Comparison of ENCODE assay signal across 19 cellular contexts in the genomic region with DNA sequence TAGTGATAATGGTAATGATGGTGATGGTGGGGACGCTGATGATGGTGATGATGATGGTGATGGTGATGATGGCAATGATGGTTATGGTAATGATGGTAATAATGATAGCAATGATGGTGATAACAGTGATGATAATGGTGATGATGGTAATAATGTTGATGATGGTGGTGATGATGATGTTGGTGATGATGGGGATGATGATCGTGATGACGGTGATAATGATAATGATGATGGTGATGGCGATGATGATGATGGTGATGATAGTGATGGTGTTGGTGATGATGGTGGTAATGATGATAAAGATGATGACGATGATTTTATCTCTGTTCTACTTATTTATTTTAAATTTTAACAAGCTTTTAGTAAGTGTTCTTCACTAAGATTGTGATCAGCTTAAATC.
DNase-seq lines count a peak whose midpoint lies in the region; ATAC-seq, FAIRE-seq and TF ChIP-seq lines count a peak whose summit lies in the region.
"Had no signal": no experiment of that assay in that cellular context is flagged by ENCODE, and none has a peak within 500 bp of the region (broad histone marks: within the 10 kb centered on the region; RNA-seq: fewer than 3 reads in every experiment).

No MANE protein-coding gene starts in this region.

- H3K36me3 ChIP-seq in H1 (ENCODE audit: control insufficient read depth in 2 of 4, insufficient read depth in 4 of 4, low read length in 3 of 4) (no peaks in the 10 kb centered on the region), neuronal stem cell (replicated peaks in 1 of 2; ENCODE audit: control insufficient read depth in 2 of 2, insufficient read depth in 2 of 2, low read length in 2 of 2) (no peaks in the 10 kb centered on the region)

- TF ChIP-seq EP300 in A549 (IDR thresholded peaks at IDR 0.05) (no peak), H1 (IDR thresholded peaks at IDR 0.05; ENCODE audit: borderline replicate concordance in 1 of 2, low read depth in 2 of 2, low read length in 2 of 2) (no peak)

- H3K14ac ChIP-seq in H1 (ENCODE audit: insufficient read length) (no peak overlapping the region), neuronal stem cell (ENCODE audit: low read length) (no peak overlapping the region)

- H3K4me1 ChIP-seq in A549, result no peaks in the 10 kb centered on the region
- no peaks in the 10 kb centered on the region for H3K4me1 ChIP-seq in H1 (replicated peaks in 1 of 4; ENCODE audit: control insufficient read depth in 3 of 4, insufficient read depth in 4 of 4, low read length in 3 of 4)
- no peaks in the 10 kb centered on the region for H3K4me1 ChIP-seq in neuronal stem cell (ENCODE audit: control insufficient read depth in 2 of 2, insufficient read depth in 1 of 2, low read depth in 1 of 2, low read length in 2 of 2)

- H2BK5ac ChIP-seq in H1 (ENCODE audit: low read depth, low read length) (no peak overlapping the region), neuronal stem cell (ENCODE audit: low read length) (no peak overlapping the region)

- 30% methylated on average over 5 of the region's 5 CpGs for WGBS in A549 (ENCODE audit: missing lambda C conversion rate)
- 93% methylated on average over 5 of the region's 5 CpGs; no CpG with 5 or more reads in 1 of the 2 experiments for WGBS in H1 (ENCODE audit: extremely low coverage in 1 of 2, insufficient coverage in 1 of 2, insufficient read length in 1 of 2, insufficient replicate concordance in 2 of 2, low coverage in 1 of 2, low lambda C conversion rate in 2 of 2, missing lambda C conversion rate in 1 of 2), 2 experiments
- 100% methylated on average over 2 of the region's 5 CpGs; no CpG with 5 or more reads in 1 of the 2 donors for WGBS in neuronal stem cell (ENCODE audit: extremely low coverage in 2 of 2, insufficient read length in 2 of 2, insufficient replicate concordance in 1 of 2), 2 donors

- no peak for TF ChIP-seq CTCF in A549 (IDR thresholded peaks at IDR 0.05)
- TF ChIP-seq CTCF in H1 (IDR thresholded peaks at IDR 0.05; ENCODE audit: control extremely low read depth in 1 of 3, insufficient read depth in 1 of 3, low read depth in 1 of 3, low read length in 3 of 3), result no peak

- H4K91ac ChIP-seq in H1 (replicated peaks; ENCODE audit: insufficient read length, low read length) (no peak overlapping the region), neuronal stem cell (ENCODE audit: low read depth, low read length, poor library complexity) (no peak overlapping the region)

- CTCF ChIA-PET in A549 (lab: Yijun Ruan, JAX), result no interaction called here
- CTCF ChIA-PET in H1 (lab: Charles Lee; ENCODE audit: partially characterized antibody), result no interaction called here

- TF ChIP-seq POLR2A in A549 (IDR thresholded peaks at IDR 0.05; ENCODE audit: low read length) (no peak), GM12891 (IDR thresholded peaks at IDR 0.05; ENCODE audit: low read depth, low read length) (no peak), H1 (IDR thresholded peaks at IDR 0.05; ENCODE audit: control extremely low read depth in 1 of 2, low read depth in 2 of 2, low read length in 2 of 2) (no peak)

- H4K5ac ChIP-seq in H1 (ENCODE audit: insufficient read length, low read depth, low read length), result no peak overlapping the region

- no peak for ATAC-seq in A549
- ATAC-seq in GM21360 (IDR thresholded peaks at IDR 0.05; ENCODE audit: unreplicated experiment), result no peak
- ATAC-seq: GM23338 had no signal

- H3K18ac ChIP-seq in H1 (ENCODE audit: extremely low read depth, low read length) (no peak overlapping the region), neuronal stem cell (ENCODE audit: low read length) (no peak overlapping the region)

- H3K9me3 ChIP-seq in A549, result no peaks in the 10 kb centered on the region
- H3K9me3 ChIP-seq in H1 (ENCODE audit: insufficient read depth in 2 of 2, low read depth in 1 of 2, low read length in 1 of 2), result no peaks in the 10 kb centered on the region
- no peaks in the 10 kb centered on the region for H3K9me3 ChIP-seq in neuronal stem cell (replicated peaks in 1 of 2; ENCODE audit: control insufficient read depth in 2 of 2, insufficient read depth in 1 of 2, low read depth in 1 of 2, low read length in 2 of 2)

- H3K9ac ChIP-seq in H1 (replicated peaks in 1 of 4; ENCODE audit: extremely low read depth in 1 of 4, low read depth in 3 of 4, low read length in 3 of 4) (no peak overlapping the region), neuronal stem cell (ENCODE audit: low read depth, low read length, poor library complexity) (no peak overlapping the region)

- H3K27ac ChIP-seq in A549 (no peak overlapping the region), H1 (ENCODE audit: low read depth, low read length) (no peak overlapping the region), neuronal stem cell (replicated peaks; ENCODE audit: low read length) (no peak overlapping the region)

- H3K79me2 ChIP-seq in H1 (ENCODE audit: control insufficient read depth in 1 of 2, insufficient read depth in 2 of 2, low read length in 2 of 2), result no peaks in the 10 kb centered on the region

- peaks cover 2% of the 10 kb centered on the region; the same call in 1 of the 2 replicates for H3K23me2 ChIP-seq in H1 (ENCODE audit: low read depth, low read length)

- H2BK12ac ChIP-seq in H1 (ENCODE audit: low read depth, low read length) (no peak overlapping the region), neuronal stem cell (ENCODE audit: low read length) (no peak overlapping the region)

- no peak for TF ChIP-seq RAD21 in A549 (conservative IDR thresholded peaks at IDR 0.05 in 1 of 2, IDR thresholded peaks at IDR 0.05 in 1 of 2)
- no peak for TF ChIP-seq RAD21 in H1 (IDR thresholded peaks at IDR 0.05 in 1 of 2, conservative IDR thresholded peaks at IDR 0.05 in 1 of 2; ENCODE audit: low read depth in 2 of 2, low read length in 2 of 2)

- no peak overlapping the region for H2BK15ac ChIP-seq in H1 (ENCODE audit: low read length)
- no peak overlapping the region for H2BK15ac ChIP-seq in neuronal stem cell (ENCODE audit: low read length)

- no peaks in the 10 kb centered on the region for H4K20me1 ChIP-seq in H1 (replicated peaks in 1 of 2; ENCODE audit: control insufficient read depth in 1 of 2, insufficient read depth in 2 of 2, low read length in 2 of 2)

- H4K8ac ChIP-seq in H1 (ENCODE audit: extremely low read depth, insufficient read depth, low read length), result no peak overlapping the region
- no peak overlapping the region for H4K8ac ChIP-seq in neuronal stem cell (ENCODE audit: low read depth, low read length)

- H2AFZ ChIP-seq in H1 (ENCODE audit: low read length) (no peak overlapping the region), neuronal stem cell (ENCODE audit: low read length) (no peak overlapping the region)
- H2AFZ ChIP-seq: GM23338 had no signal

- no peak overlapping the region for H2BK20ac ChIP-seq in H1 (ENCODE audit: low read length)

- POLR2A ChIA-PET in A549 (lab: Yijun Ruan, JAX) (no interaction called here), H1 (lab: Charles Lee; ENCODE audit: partially characterized antibody) (no interaction called here)

- DNase-seq in A549 (ENCODE audit: low read depth in 1 of 2, low spot score in 1 of 2) (no peak), GM12891 (ENCODE audit: insufficient read length, low spot score) (no peak), HTR-8/SVneo (ENCODE audit: insufficient read length, low spot score) (no peak), H1 (ENCODE audit: low read depth in 1 of 2, low spot score in 2 of 2) (no peak), neuronal stem cell (ENCODE audit: low spot score) (no peak), hippocampal formation (lab: John Stamatoyannopoulos, UW) (no peak)
- DNase-seq: 8988T; C1 segment of cervical spinal cord; Calu3; CD4-positive, alpha-beta memory T cell; COR-L47; DMS153; DND-41; HCEC 1CT had no signal

- H3K79me1 ChIP-seq in H1 (ENCODE audit: low read depth, low read length), result no peaks in the 10 kb centered on the region
- H3K79me1 ChIP-seq in neuronal stem cell (ENCODE audit: low read depth, low read length), result no peaks in the 10 kb centered on the region

- H3K27me3 ChIP-seq in H1 (replicated peaks in 1 of 4; ENCODE audit: control insufficient read depth in 3 of 4, extremely low read depth in 1 of 4, insufficient read depth in 3 of 4, low read length in 3 of 4) (no peaks in the 10 kb centered on the region), neuronal stem cell (ENCODE audit: control insufficient read depth in 3 of 3, insufficient read depth in 3 of 3, low read depth in 1 of 3, low read length in 3 of 3) (no peaks in the 10 kb centered on the region)

- H3K56ac ChIP-seq in H1 (replicated peaks; ENCODE audit: insufficient read length, low read depth, low read length), result peak overlapping the region; percentile 79

- FAIRE-seq in A549 (lab: Jason Lieb, UNC) (peak; percentile 32), GM12891 (lab: Jason Lieb, UNC) (peak; percentile 66), HTR-8/SVneo (lab: Jason Lieb, UNC) (peak; percentile 49), H1 (lab: Jason Lieb, UNC) (peak; percentile 48)
- FAIRE-seq: G401.6, GM19239, H54 had no signal

- no peak overlapping the region for H3K23ac ChIP-seq in H1 (ENCODE audit: insufficient read length)
- H3K23ac ChIP-seq in neuronal stem cell (ENCODE audit: low read depth, low read length, poor library complexity), result no peak overlapping the region

- no peak overlapping the region for H3K4me2 ChIP-seq in A549
- no peak overlapping the region for H3K4me2 ChIP-seq in H1 (ENCODE audit: insufficient read depth in 1 of 2, low read depth in 2 of 2, low read length in 2 of 2)
- H3K4me2 ChIP-seq in neuronal stem cell (ENCODE audit: insufficient read depth, low read length, poor library complexity, severe bottlenecking), result no peak overlapping the region
- H3K4me2 ChIP-seq: GM23338 had no signal

- H2BK120ac ChIP-seq in H1 (replicated peaks; ENCODE audit: low read depth, low read length) (no peak overlapping the region), neuronal stem cell (ENCODE audit: low read depth, low read length) (no peak overlapping the region)

- no peak overlapping the region for H3K4ac ChIP-seq in H1 (replicated peaks; ENCODE audit: insufficient read length, low read depth, low read length)
- no peak overlapping the region for H3K4ac ChIP-seq in neuronal stem cell (ENCODE audit: low read length)

- H2AK5ac ChIP-seq in H1 (ENCODE audit: low read depth, low read length), result no peak overlapping the region
- H2AK5ac ChIP-seq in neuronal stem cell (ENCODE audit: low read depth, low read length), result no peak overlapping the region

- H3K4me3 ChIP-seq in A549 (no peak overlapping the region), H1 (ENCODE audit: extremely low read depth in 1 of 4, insufficient read depth in 2 of 4, low read depth in 3 of 4, low read length in 4 of 4) (no peak overlapping the region), neuronal stem cell (ENCODE audit: low read length in 2 of 2) (no peak overlapping the region)
- H3K4me3 ChIP-seq: GM23338 had no signal

TF ChIP-seq in A549, 52 proteins besides CTCF, POLR2A, EP300 and RAD21 (continues in another document):
- TF ChIP-seq CHD2 (IDR thresholded peaks at IDR 0.05; ENCODE audit: low read length, partially characterized antibody), result no peak
- no peak for TF ChIP-seq SMC3 (IDR thresholded peaks at IDR 0.05)

TF ChIP-seq in GM12891, 5 proteins besides CTCF, POLR2A, EP300 and RAD21:
- TF ChIP-seq POLR2AphosphoS5 (IDR thresholded peaks at IDR 0.05; ENCODE audit: low read depth, low read length) (no peak), SPI1 (IDR thresholded peaks at IDR 0.05; ENCODE audit: low read depth, low read length) (no peak)

TF ChIP-seq in H1, 55 proteins besides CTCF, POLR2A, EP300 and RAD21 (continues in another document):
- no peak for TF ChIP-seq TAF7 (optimal IDR thresholded peaks at IDR 0.05; ENCODE audit: borderline replicate concordance, low read depth, low read length)
- TF ChIP-seq HDAC6 (IDR thresholded peaks at IDR 0.05; ENCODE audit: low read depth, low read length), result no peak
